22 cellular contexts compared by ENCODE assay signal in genomic region chr2:75986617-75987016, GRCh38.
"Had no signal": no experiment of that assay in that cellular context is flagged by ENCODE, and none has a peak within 500 bp of the region (broad histone marks: within the 10 kb centered on the region; RNA-seq: fewer than 3 reads in every experiment).

No MANE protein-coding gene starts in this region.

- H3K9me3 Mint-ChIP-seq: type B pancreatic cell had no signal

- H3K27ac ChIP-seq: foreskin keratinocyte, hepatocyte, left ventricle myocardium inferior, lower lobe of right lung, ovary, right atrium auricular region had no signal

- H3K9me3 ChIP-seq: lower lobe of right lung, right atrium auricular region had no signal

- H3K36me3 ChIP-seq: left ventricle myocardium inferior, lower lobe of right lung, ovary, right atrium auricular region had no signal

- FAIRE-seq: colon, endothelial cell of umbilical vein, kidney, small intestine, urothelium cell line had no signal

- H3K4me3 ChIP-seq: hepatocyte, left ventricle myocardium inferior, lower lobe of right lung, ovary, right atrium auricular region had no signal

- H3K27me3 Mint-ChIP-seq: dendritic cell treated with granulocyte-macrophage colony-stimulating factor and Interleukin-4, amounts not matched to agents 40 ng/mL and 50 ng/mL, for 4 days; memory B cell; natural killer cell treated with Interleukin-12 subunit alpha and Interleukin-12 subunit beta and Interleukin-15 and Interleukin-18, amount 100 ng/mL, for 72 hours; type B pancreatic cell had no signal

- H2AFZ ChIP-seq: hepatocyte had no signal

- DNase-seq: erythroblast; foreskin keratinocyte; head of caudate nucleus; kidney; left cardiac atrium; left ventricle myocardium inferior; lower lobe of right lung; midbrain; nucleus accumbens; ovary; small intestine; stimulated activated CD4-positive, alpha-beta T cell treated with anti-CD3 and anti-CD28 coated beads, Interleukin-12 subunit alpha, Interleukin-12 subunit beta, amount 100 ng/mL, for 4 hours; stimulated activated naive CD4-positive, alpha-beta T cell treated with Interleukin-2 at 50 U/mL for 16 hours had no signal

- H3K4me1 Mint-ChIP-seq: memory B cell had no signal

- H3K27ac Mint-ChIP-seq: dendritic cell treated with granulocyte-macrophage colony-stimulating factor and Interleukin-4, amounts not matched to agents 40 ng/mL and 50 ng/mL, for 4 days; memory B cell; natural killer cell treated with Interleukin-12 subunit alpha and Interleukin-12 subunit beta and Interleukin-15 and Interleukin-18, amount 100 ng/mL, for 72 hours; type B pancreatic cell had no signal

- H3K27me3 ChIP-seq: foreskin keratinocyte, hepatocyte, ovary, right atrium auricular region had no signal

- H3K79me2 ChIP-seq: hepatocyte had no signal

- H3K4me2 ChIP-seq: hepatocyte had no signal

- H3K36me3 Mint-ChIP-seq: memory B cell; natural killer cell treated with Interleukin-12 subunit alpha and Interleukin-12 subunit beta and Interleukin-15 and Interleukin-18, amount 100 ng/mL, for 72 hours; type B pancreatic cell had no signal

- H3K4me3 Mint-ChIP-seq: dendritic cell treated with granulocyte-macrophage colony-stimulating factor and Interleukin-4, amounts not matched to agents 40 ng/mL and 50 ng/mL, for 4 days; memory B cell; natural killer cell treated with Interleukin-12 subunit alpha and Interleukin-12 subunit beta and Interleukin-15 and Interleukin-18, amount 100 ng/mL, for 72 hours; type B pancreatic cell had no signal

- H3K4me1 ChIP-seq: foreskin keratinocyte, left ventricle myocardium inferior, lower lobe of right lung, right atrium auricular region had no signal
